In the genomic region with DNA sequence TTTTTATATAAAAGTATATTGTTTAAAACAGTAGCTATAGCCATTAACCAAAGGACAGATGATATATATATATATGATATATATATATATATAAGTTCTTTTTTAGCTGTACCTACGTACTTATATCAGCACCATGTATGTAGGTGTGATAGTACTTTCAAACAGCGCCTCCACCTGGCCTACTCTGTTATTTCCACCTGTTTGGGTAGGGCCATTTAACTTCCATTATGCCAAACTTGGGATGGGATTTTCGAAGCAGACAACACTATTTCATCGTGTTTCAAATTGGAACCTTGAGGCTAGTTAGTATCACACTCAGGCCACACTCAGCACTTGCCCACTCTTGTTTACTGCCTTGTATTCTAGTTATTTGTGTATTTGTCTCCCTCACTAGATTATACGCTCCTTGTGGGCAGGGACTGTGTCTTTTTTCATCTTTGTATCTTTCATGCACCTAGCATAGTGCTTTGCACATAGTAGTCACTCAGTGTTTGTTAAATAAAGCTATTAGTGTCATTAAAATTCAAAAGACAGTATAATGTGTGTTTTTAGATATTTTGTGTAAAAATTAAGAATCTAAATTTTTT, we compare ENCODE assay signal across 12 cellular contexts. TPM values are rescaled to one million over a fixed set of nuclear protein-coding genes. Genes with fewer than 3 reads are reported as not detected.
DNase-seq lines count a peak whose midpoint lies in the region; ATAC-seq and TF ChIP-seq lines count a peak whose summit lies in the region.
"Had no signal": no experiment of that assay in that cellular context is flagged by ENCODE, and none has a peak within 500 bp of the region (broad histone marks: within the 10 kb centered on the region; RNA-seq: fewer than 3 reads in every experiment).

No MANE protein-coding gene starts in this region.

- no peak overlapping the region for H3K9ac ChIP-seq in colonic mucosa (ENCODE audit: low read depth in 2 of 2, low read length in 2 of 2)
- H3K9ac ChIP-seq: BLaER1 treated with 17β-estradiol and CSF1 and Interleukin-3, amounts not matched to agents 10 nM and 100 nM had no signal

- H3K4me3 ChIP-seq in PC-9 = no peak overlapping the region
- H3K4me3 ChIP-seq in colonic mucosa = no peak overlapping the region
- no peak overlapping the region for H3K4me3 ChIP-seq in psoas muscle
- H3K4me3 ChIP-seq in aorta (ENCODE audit: low read length in 2 of 2) = no peak overlapping the region
- H3K4me3 ChIP-seq: BLaER1 treated with 17β-estradiol and CSF1 and Interleukin-3, amounts not matched to agents 10 nM and 100 nM had no signal

- no peak overlapping the region for H3K4me3 Mint-ChIP-seq in activated CD4-positive, alpha-beta T cell treated with anti-CD3 and anti-CD28 coated beads for 36 hours
- H3K4me3 Mint-ChIP-seq: naive thymus-derived CD4-positive, alpha-beta T cell had no signal

- H3K4me1 Mint-ChIP-seq in activated CD4-positive, alpha-beta T cell treated with anti-CD3 and anti-CD28 coated beads for 36 hours = no peaks in the 10 kb centered on the region

- POLR2A ChIA-PET in activated CD4-positive, alpha-beta T cell treated with anti-CD3 and anti-CD28 coated beads for 36 hours (lab: Charles Lee) = no interaction called here
- POLR2A ChIA-PET in PC-9 (lab: Charles Lee; ENCODE audit: unreplicated experiment) = no interaction called here

- H3K36me3 ChIP-seq in PC-9 (ENCODE audit: low read depth) (peaks cover 27% of the 10 kb centered on the region), colonic mucosa (no peaks in the 10 kb centered on the region), psoas muscle (ENCODE audit: insufficient read depth in 1 of 2, low read depth in 1 of 2) (peaks cover 3 to 64% of the 10 kb centered on the region in 2 donors), aorta (ENCODE audit: control insufficient read depth in 1 of 2, insufficient read depth in 2 of 2, low read length in 1 of 2) (peaks cover 0 to 4% of the 10 kb centered on the region in 2 donors)

- intact Hi-C loops in activated CD4-positive, alpha-beta T cell treated with anti-CD3 and anti-CD28 coated beads for 36 hours (cut with DNase I, micrococcal nuclease) = loop anchor here in 1 of 2 experiments (5.0 kb wide), 1 partner anchor 86 kb away; no protein-coding TSS in a partner anchor
- intact Hi-C loops in PC-9 (cut with micrococcal nuclease; ENCODE audit: unreplicated experiment) (no loop called here), colonic mucosa (cut with DNase I) (no loop called here), psoas muscle (cut with DNase I) (no loop called here), aorta (cut with DNase I) (loop anchor here in 1 of 2 donors (5.0 kb wide), 1 partner anchor 36 kb away; no protein-coding TSS in a partner anchor)

- H3K9me3 ChIP-seq in PC-9 (ENCODE audit: insufficient read depth, low read depth) (no peaks in the 10 kb centered on the region), colonic mucosa (no peaks in the 10 kb centered on the region), psoas muscle (no peaks in the 10 kb centered on the region), aorta (ENCODE audit: control insufficient read depth, low read length) (no peaks in the 10 kb centered on the region)
- H3K9me3 ChIP-seq: BLaER1 treated with 17β-estradiol and CSF1 and Interleukin-3, amounts not matched to agents 10 nM and 100 nM had no signal

- H2AFZ ChIP-seq in PC-9 = no peak overlapping the region

- H3K9me2 ChIP-seq in PC-9 (ENCODE audit: insufficient read depth) = no peaks in the 10 kb centered on the region

- peaks cover 32% of the 10 kb centered on the region for H3K36me3 Mint-ChIP-seq in activated CD4-positive, alpha-beta T cell treated with anti-CD3 and anti-CD28 coated beads for 36 hours (ENCODE audit: low read depth)

- no peaks in the 10 kb centered on the region for H3K27me3 Mint-ChIP-seq in activated CD4-positive, alpha-beta T cell treated with anti-CD3 and anti-CD28 coated beads for 36 hours
- H3K27me3 Mint-ChIP-seq: naive thymus-derived CD4-positive, alpha-beta T cell had no signal

- H3K4me1 ChIP-seq in PC-9 (replicated peaks; ENCODE audit: insufficient read depth) (no peaks in the 10 kb centered on the region), colonic mucosa (no peaks in the 10 kb centered on the region), psoas muscle (peaks cover 9% of the 10 kb centered on the region), aorta (ENCODE audit: control insufficient read depth in 1 of 2, insufficient read depth in 2 of 2, low read length in 2 of 2) (no peaks in the 10 kb centered on the region)

- H3K27ac Mint-ChIP-seq in activated CD4-positive, alpha-beta T cell treated with anti-CD3 and anti-CD28 coated beads for 36 hours = no peak overlapping the region

- H3K27ac ChIP-seq in PC-9 (no peak overlapping the region), colonic mucosa (no peak overlapping the region), psoas muscle (no peak overlapping the region), aorta (ENCODE audit: low read depth in 1 of 2, low read length in 2 of 2) (no peak overlapping the region)
- H3K27ac ChIP-seq: BLaER1 treated with 17β-estradiol and CSF1 and Interleukin-3, amounts not matched to agents 10 nM and 100 nM; HL-60 had no signal

- 89 to 91% (median 90%) methylated on average over 5 of the region's 5 CpGs for WGBS in psoas muscle, 3 donors
- 81 to 86% methylated on average over 5 of the region's 5 CpGs for WGBS in aorta, 2 donors

- CTCF ChIA-PET in activated CD4-positive, alpha-beta T cell treated with anti-CD3 and anti-CD28 coated beads for 36 hours (lab: Charles Lee) = interaction anchor here (0.7 to 1.9 kb wide), 5 partner anchors 9 to 78 kb away, joined by 3 to 5 read pairs (median 3); a partner anchor contains a TSS
- CTCF ChIA-PET in PC-9 (lab: Charles Lee) = no interaction called here

- peaks cover 3% of the 10 kb centered on the region for H4K20me1 ChIP-seq in PC-9 (ENCODE audit: insufficient read depth)
- H4K20me1 ChIP-seq: BLaER1 treated with 17β-estradiol and CSF1 and Interleukin-3, amounts not matched to agents 10 nM and 100 nM had no signal

- peak; percentile 68 for DNase-seq in activated CD4-positive, alpha-beta T cell treated with anti-CD3 and anti-CD28 coated beads for 36 hours
- no peak for DNase-seq in activated CD4-positive, alpha-beta T cell treated with anti-CD3 and anti-CD28 coated beads for 1 hour
- DNase-seq in PC-9 (no peak), colonic mucosa (peak; percentile 32), T1000 (lab: John Stamatoyannopoulos, UW) (no peak), psoas muscle (no peak), aorta (no peak)
- DNase-seq in stimulated activated CD4-positive, alpha-beta T cell treated with anti-CD3 and anti-CD28 coated beads, Interleukin-2, amount 100 ng/mL, for 4 hours (ENCODE audit: low read depth) = peak; percentile 10
- DNase-seq: RPMI8226 had no signal

- H3K79me2 ChIP-seq in PC-9 (ENCODE audit: low read depth) = no peaks in the 10 kb centered on the region

- H3K9me3 Mint-ChIP-seq in activated CD4-positive, alpha-beta T cell treated with anti-CD3 and anti-CD28 coated beads for 36 hours (ENCODE audit: low read depth) = no peaks in the 10 kb centered on the region

- TF ChIP-seq CTCF in PC-9 (conservative IDR thresholded peaks at IDR 0.05) (peak; percentile 41), colonic mucosa (IDR thresholded peaks at IDR 0.05) (no peak), psoas muscle (IDR thresholded peaks at IDR 0.05) (no peak)

- no peaks in the 10 kb centered on the region for H3F3A ChIP-seq in PC-9 (ENCODE audit: insufficient read depth, low read depth)

- BruUV-seq in PC-9 (replicated peaks; lab: Mats Ljungman, UMichigan) = no TSS peak

- no peak overlapping the region for H3K4me2 ChIP-seq in PC-9

- no peak for ATAC-seq in activated CD4-positive, alpha-beta T cell treated with anti-CD3 and anti-CD28 coated beads for 36 hours
- ATAC-seq in psoas muscle (no peak), aorta (ENCODE audit: low FRiP score) (no peak)
- ATAC-seq: naive thymus-derived CD4-positive, alpha-beta T cell had no signal

- no peaks in the 10 kb centered on the region for H3K27me3 ChIP-seq in PC-9 (ENCODE audit: insufficient read depth, low read depth)
- H3K27me3 ChIP-seq in colonic mucosa = no peaks in the 10 kb centered on the region
- H3K27me3 ChIP-seq in psoas muscle (ENCODE audit: insufficient read depth in 3 of 3, low read length in 2 of 3) = no peaks in the 10 kb centered on the region
- H3K27me3 ChIP-seq in aorta (ENCODE audit: control insufficient read depth in 1 of 2, insufficient read depth in 2 of 2, low read length in 1 of 2) = no peaks in the 10 kb centered on the region
- H3K27me3 ChIP-seq: BLaER1 treated with 17β-estradiol and CSF1 and Interleukin-3, amounts not matched to agents 10 nM and 100 nM had no signal

RNA-seq across cellular contexts. Expression of a gene that starts 11.8 kb away (rescaled TPM):
- 100 to 1,000 TPM; 180 to 186 TPM for total RNA-seq in activated CD4-positive, alpha-beta T cell treated with anti-CD3 and anti-CD28 coated beads for 36 hours
- total RNA-seq in PC-9 (2021) = 164 and 206 TPM in 2 replicates
- 100 to 1,000 TPM; 306 to 328 TPM for total RNA-seq in colonic mucosa
- total RNA-seq in psoas muscle = 100 to 1,000 TPM in 3 of 4 donors, 10 to 100 TPM in 1; 92.4 to 156 (median 128) TPM
- 100 to 1,000 TPM in 2 of 3 donors, 10 to 100 TPM in 1; 61.4 to 124 (median 111) TPM for polyA plus RNA-seq in psoas muscle
- 100 to 1,000 TPM; 243 to 289 TPM for total RNA-seq in aorta
- 10 to 100 TPM; 37.4 to 87.3 TPM for polyA plus RNA-seq in aorta

RNA-seq across cellular contexts. Expression of a gene that starts 42.5 kb away (rescaled TPM):
- total RNA-seq in activated CD4-positive, alpha-beta T cell treated with anti-CD3 and anti-CD28 coated beads for 36 hours = 10 to 100 TPM; 22.9 to 24.1 TPM
- 32.8 and 38.9 TPM in 2 replicates for total RNA-seq in PC-9 (2021)
- total RNA-seq in colonic mucosa = 10 to 100 TPM; 15.2 to 22.7 TPM
- total RNA-seq in psoas muscle = 10 to 100 TPM; 17.2 to 21.8 (median 20.1) TPM
- 10 to 100 TPM in 2 of 3 donors, 1 to 10 TPM in 1; 8.5 to 17.2 (median 10.4) TPM for polyA plus RNA-seq in psoas muscle
- 10 to 100 TPM; 29.3 to 34.0 TPM for total RNA-seq in aorta
- 10 to 100 TPM; 17.3 to 26.5 TPM for polyA plus RNA-seq in aorta

Comparison
In these comparisons a context has a peak if more than half of its experiments do, and no peak if none do; other contexts are left out.
1. DNase-seq: peak in activated CD4-positive, alpha-beta T cell treated with anti-CD3 and anti-CD28 coated beads for 36 hours (single experiment), colonic mucosa (single experiment) and stimulated activated CD4-positive, alpha-beta T cell treated with anti-CD3 and anti-CD28 coated beads, Interleukin-2, amount 100 ng/mL, for 4 hours (single experiment); none in activated CD4-positive, alpha-beta T cell treated with anti-CD3 and anti-CD28 coated beads for 1 hour (single experiment), PC-9 (0 of 2), T1000 (single experiment), psoas muscle (0 of 2) and aorta (0 of 2).